In the genomic region with DNA sequence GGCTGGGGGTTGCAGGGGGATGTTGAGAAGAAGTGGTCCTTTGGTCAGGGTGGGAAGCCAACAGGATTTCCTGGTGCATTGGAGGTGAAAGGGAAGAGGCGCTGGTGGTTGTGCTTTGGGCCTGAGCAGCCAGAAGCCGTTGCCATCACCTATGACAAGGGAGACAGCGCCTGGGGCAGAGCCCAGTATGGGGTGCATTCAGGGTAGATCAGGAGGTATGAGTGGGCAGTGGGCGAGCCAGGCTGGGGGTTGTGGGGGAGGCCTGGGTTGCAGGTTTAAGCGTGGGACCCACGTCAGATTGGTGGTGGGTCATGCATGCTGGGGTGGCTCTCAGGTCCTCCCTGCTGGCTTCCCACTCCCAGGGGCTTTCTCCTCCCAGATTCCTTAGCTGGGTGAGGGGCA, we compare ENCODE assay signal across 1 cellular context.
TF ChIP-seq lines count a peak whose summit lies in the region.

No MANE protein-coding gene starts in this region.

TF ChIP-seq in GM12878, 131 proteins besides CTCF, POLR2A, EP300 and RAD21:
- no peak for TF ChIP-seq CREB1 (IDR thresholded peaks at IDR 0.05; ENCODE audit: low read depth)
- TF ChIP-seq EZH2 (IDR thresholded peaks at IDR 0.05; ENCODE audit: borderline replicate concordance, control insufficient read depth, low read depth, low read length): no peak
- TF ChIP-seq ZNF384 (IDR thresholded peaks at IDR 0.05; ENCODE audit: borderline replicate concordance, low read depth, low read length): no peak
